Comparison of ENCODE assay signal across 9 cellular contexts in genomic region chr11:94521684-94522083, GRCh38. TPM values are rescaled to one million over a fixed set of nuclear protein-coding genes. Genes with fewer than 3 reads are reported as not detected.
DNase-seq lines count a peak whose midpoint lies in the region; ATAC-seq and TF ChIP-seq lines count a peak whose summit lies in the region.
"Had no signal": no experiment of that assay in that cellular context is flagged by ENCODE, and none has a peak within 500 bp of the region (broad histone marks: within the 10 kb centered on the region; RNA-seq: fewer than 3 reads in every experiment).

No MANE protein-coding gene starts in this region.

- intact Hi-C loops in tibial artery (cut with DNase I; ENCODE audit: low total_unique reads), result loop anchor here (5.0 kb wide), 1 partner anchor 41 kb away; no protein-coding TSS in a partner anchor

- H3K27me3 ChIP-seq in tibial artery, result no peaks in the 10 kb centered on the region

- no peaks in the 10 kb centered on the region for H3K9me3 ChIP-seq in tibial artery

- no peaks in the 10 kb centered on the region for H3K36me3 ChIP-seq in tibial artery

- no peak for ATAC-seq in HG03457 (IDR thresholded peaks at IDR 0.05; ENCODE audit: unreplicated experiment)

- no peak overlapping the region for H3K4me3 ChIP-seq in tibial artery

- H3K4me1 ChIP-seq in tibial artery, result no peaks in the 10 kb centered on the region

- H3K27ac ChIP-seq in tibial artery, result no peak overlapping the region

- DNase-seq in SIG-M5 treated with dmso at 0.1 percent for 504 hours (lab: John Stamatoyannopoulos, UW; ENCODE audit: unreplicated experiment) (peak; percentile 30), SIG-M5 (lab: John Stamatoyannopoulos, UW) (no peak), Kasumi-1 (lab: John Stamatoyannopoulos, UW) (peak; percentile 71 to 73), dermis blood vessel endothelial cell (peak; percentile 34), tibial artery (no peak), DMS153 treated with DMSO at 0.1 percent for 48 hours (lab: John Stamatoyannopoulos, UW; ENCODE audit: unreplicated experiment) (no peak), NCI-H2081 treated with DMSO at 0.1 percent for 48 hours (lab: John Stamatoyannopoulos, UW) (no peak)
- DNase-seq: RPMI8226 had no signal

- peak; percentile 12 to 22 for TF ChIP-seq CTCF in tibial artery (IDR thresholded peaks at IDR 0.05)

RNA-seq across cellular contexts. Expression of gene C11orf97, which starts 9.4 kb away (rescaled TPM):
- total RNA-seq in dermis blood vessel endothelial cell, result not detected in 2 replicates

RNA-seq across cellular contexts. Expression of gene FUT4, which starts 22.0 kb away (rescaled TPM):
- total RNA-seq in dermis blood vessel endothelial cell, result 6.4 and 6.5 TPM in 2 replicates

RNA-seq across cellular contexts. Expression of gene ANKRD49, which starts 27.9 kb away (rescaled TPM):
- 11.2 and 15.7 TPM in 2 replicates for total RNA-seq in dermis blood vessel endothelial cell

RNA-seq across cellular contexts. Expression of gene MRE11, which starts 28.0 kb away (rescaled TPM):
- total RNA-seq in dermis blood vessel endothelial cell, result 14.0 and 19.6 TPM in 2 replicates

RNA-seq across cellular contexts. Expression of gene PIWIL4, which starts 45.5 kb away (rescaled TPM):
- total RNA-seq in dermis blood vessel endothelial cell, result 0.79 and 1.2 TPM in 2 replicates

Comparison
In these comparisons a context has a peak if more than half of its experiments do, and no peak if none do; other contexts are left out.
1. DNase-seq: peak in SIG-M5 treated with dmso at 0.1 percent for 504 hours (single experiment), Kasumi-1 (2 of 2) and dermis blood vessel endothelial cell (single experiment); none in SIG-M5 (single experiment), tibial artery (0 of 2), DMS153 treated with DMSO at 0.1 percent for 48 hours (single experiment) and NCI-H2081 treated with DMSO at 0.1 percent for 48 hours (single experiment).